Comparison of ENCODE assay signal across 9 cellular contexts in the genomic region with DNA sequence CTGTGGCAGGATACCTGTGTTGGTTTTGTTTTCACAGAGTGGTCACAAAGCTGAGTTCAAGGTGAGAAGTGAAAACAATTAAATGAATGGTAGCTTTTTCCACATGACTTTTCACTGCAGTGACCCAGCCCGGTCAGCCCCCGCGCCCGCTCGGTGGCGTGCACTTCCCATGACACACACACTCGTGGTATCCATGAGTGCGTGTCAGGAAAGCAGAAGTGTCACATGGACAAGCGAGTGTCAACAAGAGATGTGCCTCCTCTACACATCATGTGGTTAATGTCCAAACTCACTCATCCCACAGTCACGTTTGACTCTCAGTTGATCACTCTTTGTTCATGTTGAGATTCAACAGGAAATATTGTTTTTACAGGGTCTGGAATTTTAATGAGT.
DNase-seq lines count a peak whose midpoint lies in the region; ATAC-seq and TF ChIP-seq lines count a peak whose summit lies in the region.
"Had no signal": no experiment of that assay in that cellular context is flagged by ENCODE, and none has a peak within 500 bp of the region (broad histone marks: within the 10 kb centered on the region; RNA-seq: fewer than 3 reads in every experiment).

No MANE protein-coding gene starts in this region.

- H3K27me3 Mint-ChIP-seq in activated T-helper 1 cell treated with anti-CD3 and anti-CD28 coated beads, Interleukin-12 subunit alpha, Interleukin-12 subunit beta, Interleukin-2, Interleukin-4 antibody, amounts not matched to agents 30 ng/mL and 10 ng/mL and 1 ng/mL, durations not matched to agents 14 hours and 24 hours and 36 hours (ENCODE audit: insufficient read depth): no peaks in the 10 kb centered on the region

- H3K4me1 Mint-ChIP-seq in activated T-helper 1 cell treated with anti-CD3 and anti-CD28 coated beads, Interleukin-12 subunit alpha, Interleukin-12 subunit beta, Interleukin-2, Interleukin-4 antibody, amounts not matched to agents 30 ng/mL and 10 ng/mL and 1 ng/mL, durations not matched to agents 14 hours and 24 hours and 36 hours (ENCODE audit: low read depth): peaks cover 62% of the 10 kb centered on the region

- TF ChIP-seq CTCF in osteoblast (IDR thresholded peaks at IDR 0.05; ENCODE audit: extremely low read depth, low read depth, low read length): no peak

- H2AFZ ChIP-seq in osteoblast (ENCODE audit: low read length): peak overlapping the region; percentile 44

- peak overlapping the region; percentile 59 for H3K27ac Mint-ChIP-seq in activated T-helper 1 cell treated with anti-CD3 and anti-CD28 coated beads, Interleukin-12 subunit alpha, Interleukin-12 subunit beta, Interleukin-2, Interleukin-4 antibody, amounts not matched to agents 30 ng/mL and 10 ng/mL and 1 ng/mL, durations not matched to agents 14 hours and 24 hours and 36 hours

- no peak overlapping the region for H3K4me3 Mint-ChIP-seq in activated T-helper 1 cell treated with anti-CD3 and anti-CD28 coated beads, Interleukin-12 subunit alpha, Interleukin-12 subunit beta, Interleukin-2, Interleukin-4 antibody, amounts not matched to agents 30 ng/mL and 10 ng/mL and 1 ng/mL, durations not matched to agents 14 hours and 24 hours and 36 hours

- peak; percentile 65 for ATAC-seq in HG02885 (IDR thresholded peaks at IDR 0.05; ENCODE audit: poor library complexity, unreplicated experiment)
- ATAC-seq: A549 had no signal

- peak; percentile 39 for DNase-seq in NOMO-1 treated with DMSO at 0.1 percent for 48 hours (lab: John Stamatoyannopoulos, UW; ENCODE audit: unreplicated experiment)
- no peak for DNase-seq in NOMO-1 treated with dmso at 0.1 percent for 144 hours (lab: John Stamatoyannopoulos, UW; ENCODE audit: unreplicated experiment)
- DNase-seq in activated T-helper 1 cell treated with anti-CD3 and anti-CD28 coated beads, Interleukin-12 subunit alpha, Interleukin-12 subunit beta, Interleukin-2, Interleukin-4 antibody, amounts not matched to agents 30 ng/mL and 10 ng/mL and 1 ng/mL, durations not matched to agents 14 hours and 24 hours and 36 hours (ENCODE audit: low spot score): no peak
- peak; percentile 68 for DNase-seq in osteoblast (ENCODE audit: insufficient read length, low spot score, missing footprints)
- no peak for DNase-seq in GM19238 (ENCODE audit: insufficient read length, low spot score)
- DNase-seq in KG1 (lab: John Stamatoyannopoulos, UW): no peak
- DNase-seq in midbrain (lab: John Stamatoyannopoulos, UW): no peak

- H3K79me2 ChIP-seq in osteoblast (ENCODE audit: insufficient read depth, low read length): no peaks in the 10 kb centered on the region

- H3K27ac ChIP-seq in osteoblast (ENCODE audit: low read depth, low read length): peak overlapping the region; percentile 52
- H3K27ac ChIP-seq: A549 had no signal

- intact Hi-C loops in activated T-helper 1 cell treated with anti-CD3 and anti-CD28 coated beads, Interleukin-12 subunit alpha, Interleukin-12 subunit beta, Interleukin-2, Interleukin-4 antibody, amounts not matched to agents 30 ng/mL and 10 ng/mL and 1 ng/mL, durations not matched to agents 14 hours and 24 hours and 36 hours (cut with micrococcal nuclease): loop anchor here (1.0 kb wide), 1 partner anchor 11 kb away; no protein-coding TSS in a partner anchor

- peaks cover 5% of the 10 kb centered on the region for H3K4me1 ChIP-seq in osteoblast (ENCODE audit: insufficient read depth, low read length)
- H3K4me1 ChIP-seq: A549 had no signal

- H3K4me2 ChIP-seq in osteoblast (ENCODE audit: insufficient read depth, low read length): no peak overlapping the region
- H3K4me2 ChIP-seq: A549 had no signal

- no peaks in the 10 kb centered on the region for H3K36me3 ChIP-seq in osteoblast (ENCODE audit: insufficient read depth, low read length)

- H3K27me3 ChIP-seq in osteoblast (ENCODE audit: insufficient read depth, low read length): no peaks in the 10 kb centered on the region

- H4K20me1 ChIP-seq in osteoblast (ENCODE audit: insufficient read depth, low read length): no peaks in the 10 kb centered on the region

- H3K36me3 Mint-ChIP-seq in activated T-helper 1 cell treated with anti-CD3 and anti-CD28 coated beads, Interleukin-12 subunit alpha, Interleukin-12 subunit beta, Interleukin-2, Interleukin-4 antibody, amounts not matched to agents 30 ng/mL and 10 ng/mL and 1 ng/mL, durations not matched to agents 14 hours and 24 hours and 36 hours (ENCODE audit: low read depth): peaks cover 6% of the 10 kb centered on the region

- H3K4me3 ChIP-seq in osteoblast (ENCODE audit: insufficient read depth, low read length): no peak overlapping the region
- H3K4me3 ChIP-seq: A549 had no signal

- no peaks in the 10 kb centered on the region for H3K9me3 ChIP-seq in osteoblast (ENCODE audit: low read depth, low read length)
- H3K9me3 ChIP-seq: A549 had no signal

- no peaks in the 10 kb centered on the region for H3K9me3 Mint-ChIP-seq in activated T-helper 1 cell treated with anti-CD3 and anti-CD28 coated beads, Interleukin-12 subunit alpha, Interleukin-12 subunit beta, Interleukin-2, Interleukin-4 antibody, amounts not matched to agents 30 ng/mL and 10 ng/mL and 1 ng/mL, durations not matched to agents 14 hours and 24 hours and 36 hours

Comparison
In these comparisons a context has a peak if more than half of its experiments do, and no peak if none do; other contexts are left out.
1. DNase-seq: peak in NOMO-1 treated with DMSO at 0.1 percent for 48 hours (single experiment) and osteoblast (single experiment); none in NOMO-1 treated with dmso at 0.1 percent for 144 hours (single experiment), activated T-helper 1 cell treated with anti-CD3 and anti-CD28 coated beads, Interleukin-12 subunit alpha, Interleukin-12 subunit beta, Interleukin-2, Interleukin-4 antibody, amounts not matched to agents 30 ng/mL and 10 ng/mL and 1 ng/mL, durations not matched to agents 14 hours and 24 hours and 36 hours (single experiment), GM19238 (single experiment), KG1 (single experiment) and midbrain (single experiment).